ENCODE assay signal across 9 cellular contexts in the genomic region with DNA sequence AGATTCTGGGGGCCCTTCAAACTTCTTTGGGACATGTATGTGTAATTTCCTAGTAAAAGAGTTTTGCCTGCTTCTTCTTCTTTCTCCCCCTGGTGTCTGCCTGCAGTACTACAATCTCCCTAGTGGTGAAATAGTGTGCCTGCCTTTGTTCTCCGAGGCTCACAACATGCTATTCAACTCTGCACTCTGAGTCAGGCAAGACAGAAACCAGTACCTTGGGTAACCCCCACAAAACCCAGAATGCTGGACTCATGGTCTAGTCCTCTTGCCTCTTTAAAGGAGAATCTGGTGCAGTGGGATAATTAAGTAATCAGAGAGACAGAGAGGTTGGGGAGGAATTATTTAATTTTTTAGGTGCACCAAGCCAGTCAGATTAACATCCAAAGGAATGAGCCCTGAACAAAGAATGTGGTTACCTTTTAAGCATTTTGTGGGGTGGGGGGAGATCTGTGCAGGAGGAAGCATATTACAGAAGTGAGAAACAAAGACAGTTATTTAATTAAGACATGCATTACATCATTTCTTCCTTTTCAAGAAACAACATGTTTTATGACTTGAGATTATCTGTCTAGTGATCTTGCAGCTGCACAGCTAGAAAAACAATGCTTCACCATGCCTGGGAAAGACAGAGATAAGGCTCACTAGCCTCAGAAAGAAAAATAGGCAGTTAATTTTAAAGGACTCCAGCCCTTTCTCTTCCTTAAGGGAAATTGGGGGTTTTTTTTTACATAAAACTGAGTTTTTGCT. TPM values are rescaled to one million over a fixed set of nuclear protein-coding genes. Genes with fewer than 3 reads are reported as not detected.
DNase-seq lines count a peak whose midpoint lies in the region; ATAC-seq and FAIRE-seq lines count a peak whose summit lies in the region.
"Had no signal": no experiment of that assay in that cellular context is flagged by ENCODE, and none has a peak within 500 bp of the region (broad histone marks: within the 10 kb centered on the region; RNA-seq: fewer than 3 reads in every experiment).

No MANE protein-coding gene starts in this region.

- no peaks in the 10 kb centered on the region for H3K36me3 Mint-ChIP-seq in CD8-positive, alpha-beta memory T cell
- H3K36me3 Mint-ChIP-seq in activated T-helper 17 cell treated with anti-CD3 and anti-CD28 coated beads, Interleukin-2, amount 50 U/mL, for 72 hours (ENCODE audit: low read depth), result no peaks in the 10 kb centered on the region
- H3K36me3 Mint-ChIP-seq: activated naive CD8-positive, alpha-beta T cell had no signal

- no peaks in the 10 kb centered on the region for H3K9me3 ChIP-seq in CD8-positive, alpha-beta memory T cell (ENCODE audit: low read length)

- peaks cover 3 to 28% of the 10 kb centered on the region in 2 donors for H3K27me3 Mint-ChIP-seq in CD8-positive, alpha-beta memory T cell
- H3K27me3 Mint-ChIP-seq in activated T-helper 17 cell treated with anti-CD3 and anti-CD28 coated beads, Interleukin-2, amount 50 U/mL, for 72 hours, result peaks cover 22% of the 10 kb centered on the region

- H3K9me3 Mint-ChIP-seq in CD8-positive, alpha-beta memory T cell, result peaks cover 0 to 9% (median 3%) of the 10 kb centered on the region in 5 donors
- H3K9me3 Mint-ChIP-seq in activated T-helper 17 cell treated with anti-CD3 and anti-CD28 coated beads, Interleukin-2, amount 50 U/mL, for 72 hours, result no peaks in the 10 kb centered on the region

- no peak overlapping the region for H3K4me3 Mint-ChIP-seq in CD8-positive, alpha-beta memory T cell
- no peak overlapping the region for H3K4me3 Mint-ChIP-seq in activated T-helper 17 cell treated with anti-CD3 and anti-CD28 coated beads, Interleukin-2, amount 50 U/mL, for 72 hours
- H3K4me3 Mint-ChIP-seq: activated naive CD8-positive, alpha-beta T cell had no signal

- peak overlapping the region; percentile 60 for H3K27ac ChIP-seq in CD8-positive, alpha-beta memory T cell (ENCODE audit: low read depth, low read length)

- POLR2A ChIA-PET in CD8-positive, alpha-beta memory T cell (lab: Charles Lee), result no interaction called here

- CTCF ChIA-PET in CD8-positive, alpha-beta memory T cell (lab: Charles Lee), result interaction anchor here (1.1 kb wide), 1 partner anchor 439 kb away, joined by 3 read pairs; no protein-coding TSS in a partner anchor

- H3K4me3 ChIP-seq in CD8-positive, alpha-beta memory T cell (ENCODE audit: low read length), result no peak overlapping the region

- H3K27me3 ChIP-seq in CD8-positive, alpha-beta memory T cell (ENCODE audit: insufficient read depth, low read length, poor library complexity, severe bottlenecking), result no peaks in the 10 kb centered on the region

- H3K27ac Mint-ChIP-seq in CD8-positive, alpha-beta memory T cell, result no peak overlapping the region
- no peak overlapping the region for H3K27ac Mint-ChIP-seq in activated T-helper 17 cell treated with anti-CD3 and anti-CD28 coated beads, Interleukin-2, amount 50 U/mL, for 72 hours
- H3K27ac Mint-ChIP-seq: activated naive CD8-positive, alpha-beta T cell had no signal

- peak in 4 of 5 donors; percentile 14 to 32 (median 26) for DNase-seq in CD8-positive, alpha-beta memory T cell
- DNase-seq in RCC 7860 (ENCODE audit: low spot score), result peak; percentile 5
- peak; percentile 70 for DNase-seq in glomerular visceral epithelial cell (ENCODE audit: extremely low spot score)
- DNase-seq in renal cortical epithelial cell (ENCODE audit: low read depth), result peak; percentile 59

- H3K4me1 ChIP-seq in CD8-positive, alpha-beta memory T cell (ENCODE audit: insufficient read depth, low read length), result no peaks in the 10 kb centered on the region

- FAIRE-seq in RCC 7860 (lab: Jason Lieb, UNC), result no peak

- ATAC-seq in GM19372 (IDR thresholded peaks at IDR 0.05; ENCODE audit: low read depth, unreplicated experiment) (peak; percentile 90), HG03521 (IDR thresholded peaks at IDR 0.05; ENCODE audit: unreplicated experiment) (peak; percentile 89), HG02840 (IDR thresholded peaks at IDR 0.05; ENCODE audit: low FRiP score, unreplicated experiment) (no peak)
- peak; percentile 99 for ATAC-seq in activated T-helper 17 cell treated with anti-CD3 and anti-CD28 coated beads, Interleukin-2, amount 50 U/mL, for 72 hours (replicated peaks)

- peaks cover 0 to 4% (median 0%) of the 10 kb centered on the region in 3 donors for H3K4me1 Mint-ChIP-seq in CD8-positive, alpha-beta memory T cell
- H3K4me1 Mint-ChIP-seq in activated T-helper 17 cell treated with anti-CD3 and anti-CD28 coated beads, Interleukin-2, amount 50 U/mL, for 72 hours, result no peaks in the 10 kb centered on the region

- no peaks in the 10 kb centered on the region for H3K36me3 ChIP-seq in CD8-positive, alpha-beta memory T cell (ENCODE audit: insufficient read depth, low read length)

RNA-seq across cellular contexts. Expression of a gene that starts 11.0 kb away (rescaled TPM):
- total RNA-seq in CD8-positive, alpha-beta memory T cell, result 1 to 10 TPM; 1.6 TPM
- 0.97 TPM for polyA plus RNA-seq in CD8-positive, alpha-beta memory T cell
- total RNA-seq in activated T-helper 17 cell treated with anti-CD3 and anti-CD28 coated beads, Interleukin-2, amount 50 U/mL, for 72 hours, result not detected
- not detected in 2 replicates for total RNA-seq in renal cortical epithelial cell

RNA-seq across cellular contexts. Expression of a gene that starts 49.1 kb away (rescaled TPM):
- total RNA-seq in CD8-positive, alpha-beta memory T cell, result not detected
- polyA plus RNA-seq in CD8-positive, alpha-beta memory T cell, result not detected
- not detected for total RNA-seq in activated T-helper 17 cell treated with anti-CD3 and anti-CD28 coated beads, Interleukin-2, amount 50 U/mL, for 72 hours
- total RNA-seq in renal cortical epithelial cell, result not detected in 2 replicates

Comparison
In these comparisons a context has a peak if more than half of its experiments do, and no peak if none do; other contexts are left out.
1. DNase-seq: peak in every context shown above with its lines; median percentile 70 in glomerular visceral epithelial cell; 59 in renal cortical epithelial cell; 26 in CD8-positive, alpha-beta memory T cell; 5 in RCC 7860.